8 cellular contexts compared by ENCODE assay signal in genomic region chr7:157901816-157902610, GRCh38.
A peak's percentile ranks its signal among the peaks of the same experiment; 100 is the strongest.
DNase-seq lines count a peak whose midpoint lies in the region; ATAC-seq, FAIRE-seq and TF ChIP-seq lines count a peak whose summit lies in the region.
"Not testable (repeated sequence)": the region's sequence is repeated elsewhere in the genome, so short reads cannot be mapped to it uniquely, and the experiment has no call there.

No MANE protein-coding gene starts in this region.

- H2BK120ac ChIP-seq in H1 (replicated peaks; ENCODE audit: low read depth, low read length); neuronal stem cell (ENCODE audit: low read depth, low read length): not testable (repeated sequence)

- TF ChIP-seq EP300 in K562 (IDR thresholded peaks at IDR 0.05; ENCODE audit: low read length); H1 (IDR thresholded peaks at IDR 0.05; ENCODE audit: borderline replicate concordance in 1 of 2, low read depth in 2 of 2, low read length in 2 of 2): not testable (repeated sequence)

- in situ Hi-C loops in K562 (cut with MboI), result not testable (repeated sequence)

- not testable (repeated sequence) for H3K18ac ChIP-seq in H1 (ENCODE audit: extremely low read depth, low read length)
- H3K18ac ChIP-seq in neuronal stem cell (ENCODE audit: low read length), result peak overlapping the region; percentile 21

- H3K4me1 ChIP-seq in K562 (replicated peaks in 1 of 2; ENCODE audit: control insufficient read depth in 2 of 2, insufficient read depth in 2 of 2, low read length in 2 of 2); endodermal cell (ENCODE audit: control insufficient read depth, insufficient read depth, low read length); neuronal stem cell (ENCODE audit: control insufficient read depth in 2 of 2, insufficient read depth in 1 of 2, low read depth in 1 of 2, low read length in 2 of 2); osteoblast (ENCODE audit: insufficient read depth, low read length): not testable (repeated sequence)
- H3K4me1 ChIP-seq in H1 (replicated peaks in 1 of 4; ENCODE audit: control insufficient read depth in 3 of 4, insufficient read depth in 4 of 4, low read length in 3 of 4), result peaks cover 10 to 22% (median 14%) of the 10 kb centered on the region in 4 experiments; a peak in 6 of 7 replicates

- not testable (repeated sequence) for H4K20me1 ChIP-seq in K562 (replicated peaks; ENCODE audit: control insufficient read depth, insufficient read depth, low read length); H1 (replicated peaks in 1 of 2; ENCODE audit: control insufficient read depth in 1 of 2, insufficient read depth in 2 of 2, low read length in 2 of 2); osteoblast (ENCODE audit: insufficient read depth, low read length)

- H3K9me3 ChIP-seq in K562 (replicated peaks; ENCODE audit: control insufficient read depth, insufficient read depth, low read depth, low read length); H1 (ENCODE audit: insufficient read depth in 2 of 2, low read depth in 1 of 2, low read length in 1 of 2); neuronal stem cell (replicated peaks in 1 of 2; ENCODE audit: control insufficient read depth in 2 of 2, insufficient read depth in 1 of 2, low read depth in 1 of 2, low read length in 2 of 2); osteoblast (ENCODE audit: low read depth, low read length): not testable (repeated sequence)
- H3K9me3 ChIP-seq in endodermal cell (ENCODE audit: control insufficient read depth, low read length), result peaks cover 80% of the 10 kb centered on the region

- 0 out of 2 replicates have a peak overlapping the region, but pooled peaks have one; percentile 29 for H4K8ac ChIP-seq in H1 (ENCODE audit: extremely low read depth, insufficient read depth, low read length)
- not testable (repeated sequence) for H4K8ac ChIP-seq in neuronal stem cell (ENCODE audit: low read depth, low read length)

- not testable (repeated sequence) for H3K79me2 ChIP-seq in K562 (ENCODE audit: control insufficient read depth, insufficient read depth, low read length); H1 (ENCODE audit: control insufficient read depth in 1 of 2, insufficient read depth in 2 of 2, low read length in 2 of 2); osteoblast (ENCODE audit: insufficient read depth, low read length)

- not testable (repeated sequence) for TF ChIP-seq POLR2A in K562 (conservative IDR thresholded peaks at IDR 0.05); H1 (IDR thresholded peaks at IDR 0.05; ENCODE audit: control extremely low read depth in 1 of 2, low read depth in 2 of 2, low read length in 2 of 2)

- H3K23me2 ChIP-seq in H1 (ENCODE audit: low read depth, low read length), result not testable (repeated sequence)

- H3K36me3 ChIP-seq in K562 (ENCODE audit: control insufficient read depth, insufficient read depth, low read length); H1 (ENCODE audit: control insufficient read depth in 2 of 4, insufficient read depth in 4 of 4, low read length in 3 of 4); endodermal cell (ENCODE audit: control insufficient read depth, insufficient read depth, low read length); neuronal stem cell (replicated peaks in 1 of 2; ENCODE audit: control insufficient read depth in 2 of 2, insufficient read depth in 2 of 2, low read length in 2 of 2); osteoblast (ENCODE audit: insufficient read depth, low read length): not testable (repeated sequence)

- not testable (repeated sequence) for H3K9me3 Mint-ChIP-seq in endodermal cell

- CTCF ChIA-PET in K562 (lab: Yijun Ruan, JAX; ENCODE audit: low intra/inter-chr PET ratio); H1 (lab: Charles Lee; ENCODE audit: partially characterized antibody): not testable (repeated sequence)

- H2BK15ac ChIP-seq in H1 (ENCODE audit: low read length); neuronal stem cell (ENCODE audit: low read length): not testable (repeated sequence)

- peak; percentile 27; the same call in 1 of the 3 replicates for ATAC-seq in K562

- not testable (repeated sequence) for H3K9ac ChIP-seq in K562 (ENCODE audit: insufficient read depth in 1 of 2, low read depth in 2 of 2, low read length in 2 of 2); H1 (replicated peaks in 1 of 4; ENCODE audit: extremely low read depth in 1 of 4, low read depth in 3 of 4, low read length in 3 of 4); endodermal cell (ENCODE audit: extremely low read depth, low read length, poor library complexity, severe bottlenecking); neuronal stem cell (ENCODE audit: low read depth, low read length, poor library complexity)

- H3K4me3 Mint-ChIP-seq in endodermal cell, result not testable (repeated sequence)

- FAIRE-seq in K562 (lab: Jason Lieb, UNC); H1 (lab: Jason Lieb, UNC): not testable (repeated sequence)

- not testable (repeated sequence) for H4K5ac ChIP-seq in H1 (ENCODE audit: insufficient read length, low read depth, low read length)

- not testable (repeated sequence) for H3K23ac ChIP-seq in H1 (ENCODE audit: insufficient read length); neuronal stem cell (ENCODE audit: low read depth, low read length, poor library complexity)

- not testable (repeated sequence) for H3K27ac ChIP-seq in K562 (ENCODE audit: extremely low read depth, low read depth, low read length); H1 (ENCODE audit: low read depth, low read length); endodermal cell (ENCODE audit: low read depth, low read length); neuronal stem cell (replicated peaks; ENCODE audit: low read length); osteoblast (ENCODE audit: low read depth, low read length)

- H3K4me3 ChIP-seq in K562; H1 (ENCODE audit: extremely low read depth in 1 of 4, insufficient read depth in 2 of 4, low read depth in 3 of 4, low read length in 4 of 4); endodermal cell (ENCODE audit: low read length); neuronal stem cell (ENCODE audit: low read length in 2 of 2); osteoblast (ENCODE audit: insufficient read depth, low read length): not testable (repeated sequence)

- H3K27ac Mint-ChIP-seq in endodermal cell, result not testable (repeated sequence)

- H3K9me1 ChIP-seq in K562 (ENCODE audit: control insufficient read depth, insufficient read depth, low read length), result not testable (repeated sequence)

- POLR2A ChIA-PET in K562 (lab: Yijun Ruan, JAX); H1 (lab: Charles Lee; ENCODE audit: partially characterized antibody): not testable (repeated sequence)

- H3K27me3 Mint-ChIP-seq in endodermal cell (ENCODE audit: insufficient read depth), result not testable (repeated sequence)

- peaks cover 15% of the 10 kb centered on the region for H3K4me1 Mint-ChIP-seq in endodermal cell

- WGBS in K562 (ENCODE audit: insufficient coverage, low coverage, missing lambda C conversion rate), result 2% methylated on average over 37 of the region's 45 CpGs
- 95% methylated on average over 31 of the region's 45 CpGs; no CpG with 5 or more reads in 1 of the 2 experiments for WGBS in H1 (ENCODE audit: extremely low coverage in 1 of 2, insufficient coverage in 1 of 2, insufficient read length in 1 of 2, insufficient replicate concordance in 2 of 2, low coverage in 1 of 2, low lambda C conversion rate in 2 of 2, missing lambda C conversion rate in 1 of 2), 2 experiments
- WGBS in endodermal cell (ENCODE audit: insufficient coverage in 1 of 2, insufficient read length in 1 of 2), 2 experiments, result 80 to 84% methylated on average over 15 to 41 of the region's 45 CpGs
- no CpG with 5 or more reads among the region's 45 CpGs for WGBS in neuronal stem cell (ENCODE audit: extremely low coverage in 2 of 2, insufficient read length in 2 of 2, insufficient replicate concordance in 1 of 2), 2 donors

- H2BK5ac ChIP-seq in H1 (ENCODE audit: low read depth, low read length); neuronal stem cell (ENCODE audit: low read length): not testable (repeated sequence)

- not testable (repeated sequence) for H2AFZ ChIP-seq in K562 (ENCODE audit: low read depth, low read length); H1 (ENCODE audit: low read length); neuronal stem cell (ENCODE audit: low read length); osteoblast (ENCODE audit: low read length)

- not testable (repeated sequence) for H4K91ac ChIP-seq in H1 (replicated peaks; ENCODE audit: insufficient read length, low read length); neuronal stem cell (ENCODE audit: low read depth, low read length, poor library complexity)

- H3K56ac ChIP-seq in H1 (replicated peaks; ENCODE audit: insufficient read length, low read depth, low read length), result not testable (repeated sequence)

- not testable (repeated sequence) for TF ChIP-seq CTCF in K562 (IDR thresholded peaks at IDR 0.05 in 2 of 3, conservative IDR thresholded peaks at IDR 0.05 in 1 of 3; ENCODE audit: insufficient read depth in 2 of 3, low read depth in 1 of 3, low read length in 3 of 3); H1 (IDR thresholded peaks at IDR 0.05; ENCODE audit: control extremely low read depth in 1 of 3, insufficient read depth in 1 of 3, low read depth in 1 of 3, low read length in 3 of 3); endodermal cell (conservative IDR thresholded peaks at IDR 0.05); osteoblast (IDR thresholded peaks at IDR 0.05; ENCODE audit: extremely low read depth, low read depth, low read length)

- H3K4me2 ChIP-seq in K562 (ENCODE audit: insufficient read depth, low read length); H1 (ENCODE audit: insufficient read depth in 1 of 2, low read depth in 2 of 2, low read length in 2 of 2); neuronal stem cell (ENCODE audit: insufficient read depth, low read length, poor library complexity, severe bottlenecking); osteoblast (ENCODE audit: insufficient read depth, low read length): not testable (repeated sequence)

- not testable (repeated sequence) for H2AK5ac ChIP-seq in H1 (ENCODE audit: low read depth, low read length)
- peak overlapping the region; percentile 11 for H2AK5ac ChIP-seq in neuronal stem cell (ENCODE audit: low read depth, low read length)

- H3K27me3 ChIP-seq in K562 (ENCODE audit: control insufficient read depth in 2 of 2, insufficient read depth in 2 of 2, low read length in 2 of 2), result peaks cover 74 to 95% of the 10 kb centered on the region in 2 experiments
- not testable (repeated sequence) for H3K27me3 ChIP-seq in H1 (replicated peaks in 1 of 4; ENCODE audit: control insufficient read depth in 3 of 4, extremely low read depth in 1 of 4, insufficient read depth in 3 of 4, low read length in 3 of 4); endodermal cell (ENCODE audit: control insufficient read depth, insufficient read depth, low read length, poor library complexity, severe bottlenecking); neuronal stem cell (ENCODE audit: control insufficient read depth in 3 of 3, insufficient read depth in 3 of 3, low read depth in 1 of 3, low read length in 3 of 3); osteoblast (ENCODE audit: insufficient read depth, low read length)

- DNase-seq in HT1080 (ENCODE audit: low read depth) (peak; percentile 42), endodermal cell (peak; percentile 12), cardiac septum (ENCODE audit: low spot score) (peak; percentile 29), mesenteric fat pad (ENCODE audit: low spot score) (peak; percentile 68), osteoblast (ENCODE audit: insufficient read length, low spot score, missing footprints) (peak; percentile 19)
- not testable (repeated sequence) for DNase-seq in K562 (ENCODE audit: extremely low read depth in 1 of 4, low spot score in 3 of 4); H1 (ENCODE audit: low read depth in 1 of 2, low spot score in 2 of 2); neuronal stem cell (ENCODE audit: low spot score)

- H3K36me3 Mint-ChIP-seq in endodermal cell (ENCODE audit: low read depth), result not testable (repeated sequence)

- not testable (repeated sequence) for BruUV-seq in K562 (replicated peaks; lab: Mats Ljungman, UMichigan)

- not testable (repeated sequence) for H3K14ac ChIP-seq in H1 (ENCODE audit: insufficient read length); neuronal stem cell (ENCODE audit: low read length)

- not testable (repeated sequence) for TF ChIP-seq RAD21 in K562 (CRISPR knock-in tag; conservative IDR thresholded peaks at IDR 0.05 in 1 of 2, IDR thresholded peaks at IDR 0.05 in 1 of 2); H1 (IDR thresholded peaks at IDR 0.05 in 1 of 2, conservative IDR thresholded peaks at IDR 0.05 in 1 of 2; ENCODE audit: low read depth in 2 of 2, low read length in 2 of 2)

- not testable (repeated sequence) for H3K4ac ChIP-seq in H1 (replicated peaks; ENCODE audit: insufficient read length, low read depth, low read length); neuronal stem cell (ENCODE audit: low read length)

- 0 out of 2 replicates have a peak overlapping the region, but pooled peaks have one; percentile 9 for H2BK12ac ChIP-seq in H1 (ENCODE audit: low read depth, low read length)
- H2BK12ac ChIP-seq in neuronal stem cell (ENCODE audit: low read length), result not testable (repeated sequence)

- not testable (repeated sequence) for H2BK20ac ChIP-seq in H1 (ENCODE audit: low read length)

- intact Hi-C loops in K562 (cut with micrococcal nuclease); cardiac septum (cut with DNase I): not testable (repeated sequence)

- not testable (repeated sequence) for H3K79me1 ChIP-seq in H1 (ENCODE audit: low read depth, low read length); neuronal stem cell (ENCODE audit: low read depth, low read length)
